In genomic region chr20:32907886-32908285, GRCh38 we compare ENCODE assay signal across 27 cellular contexts. TPM values are rescaled to one million over a fixed set of nuclear protein-coding genes. Genes with fewer than 3 reads are reported as not detected.
DNase-seq lines count a peak whose midpoint lies in the region; ATAC-seq, FAIRE-seq and TF ChIP-seq lines count a peak whose summit lies in the region.
"Had no signal": no experiment of that assay in that cellular context is flagged by ENCODE, and none has a peak within 500 bp of the region (broad histone marks: within the 10 kb centered on the region; RNA-seq: fewer than 3 reads in every experiment).

No MANE protein-coding gene starts in this region.

- TF ChIP-seq CTCF in HepG2 (CRISPR knock-in tag; IDR thresholded peaks at IDR 0.05) (no peak), right lobe of liver (IDR thresholded peaks at IDR 0.05) (no peak), left ventricle myocardium inferior (IDR thresholded peaks at IDR 0.05; ENCODE audit: borderline replicate concordance) (no peak)

- H3K23ac ChIP-seq in mesendoderm (ENCODE audit: low read length): no peak overlapping the region

- BruUV-seq in HepG2 (replicated peaks; lab: Mats Ljungman, UMichigan): no TSS peak

- CTCF ChIA-PET in HepG2 (lab: Yijun Ruan, JAX; ENCODE audit: low intra/inter-chr PET ratio, low total read pairs): no interaction called here

- no peak overlapping the region for H3K27ac ChIP-seq in HepG2 (ENCODE audit: extremely low read length, insufficient read depth, low read length)
- H3K27ac ChIP-seq in right lobe of liver: no peak overlapping the region
- H3K27ac ChIP-seq in left ventricle myocardium inferior (replicated peaks): no peak overlapping the region
- no peak overlapping the region for H3K27ac ChIP-seq in mesendoderm (ENCODE audit: low read depth, low read length)
- H3K27ac ChIP-seq: C4-2B, HL-60, Peyer's patch, SJCRH30 had no signal

- no peaks in the 10 kb centered on the region for H3K9me3 ChIP-seq in HepG2 (ENCODE audit: low read length)
- H3K9me3 ChIP-seq in right lobe of liver: no peaks in the 10 kb centered on the region
- H3K9me3 ChIP-seq in left ventricle myocardium inferior (replicated peaks): no peaks in the 10 kb centered on the region
- H3K9me3 ChIP-seq: Caco-2, Peyer's patch, SJCRH30 had no signal

- no peak overlapping the region for H2BK15ac ChIP-seq in mesendoderm (replicated peaks; ENCODE audit: low read depth)

- H3K4me2 ChIP-seq in HepG2 (ENCODE audit: low read depth, low read length) (no peak overlapping the region), mesendoderm (ENCODE audit: low read length) (no peak overlapping the region)

- H3K36me3 ChIP-seq in HepG2 (replicated peaks in 1 of 2; ENCODE audit: control insufficient read depth in 1 of 2, insufficient read depth in 2 of 2, low read length in 2 of 2): no peaks in the 10 kb centered on the region
- no peaks in the 10 kb centered on the region for H3K36me3 ChIP-seq in right lobe of liver
- no peaks in the 10 kb centered on the region for H3K36me3 ChIP-seq in left ventricle myocardium inferior
- no peaks in the 10 kb centered on the region for H3K36me3 ChIP-seq in mesendoderm (ENCODE audit: control insufficient read depth, insufficient read depth, low read length)
- H3K36me3 ChIP-seq: Peyer's patch, SJCRH30 had no signal

- TF ChIP-seq POLR2A in HepG2 (IDR thresholded peaks at IDR 0.05; ENCODE audit: insufficient read depth in 1 of 2, low read depth in 2 of 2, low read length in 2 of 2): no peak
- no peak for TF ChIP-seq POLR2A in right lobe of liver (IDR thresholded peaks at IDR 0.05)

- POLR2A ChIA-PET in HepG2 (lab: Yijun Ruan, JAX): no interaction called here

- intact Hi-C loops in HepG2 (cut with micrococcal nuclease; ENCODE audit: unreplicated experiment): no loop called here
- intact Hi-C loops in right lobe of liver (cut with DNase I): loop anchor here in 1 of 2 donors (10.0 kb wide), 1 partner anchor 307 kb away; the partner anchor contains the start of gene BPIFA3
- intact Hi-C loops in left ventricle myocardium inferior (cut with micrococcal nuclease): no loop called here

- H3K9ac ChIP-seq in HepG2 (ENCODE audit: insufficient read depth, low read depth, low read length): no peak overlapping the region
- no peak overlapping the region for H3K9ac ChIP-seq in mesendoderm (ENCODE audit: low read length)

- in situ Hi-C loops in HepG2 (cut with HindIII; ENCODE audit: extremely low pct_ligation_motif_present, low pct_unique_long_range_greater_than_20kb): loop anchor here (10.0 kb wide), 1 partner anchor 307 kb away; the partner anchor contains the start of gene BPIFA3

- H2AFZ ChIP-seq in HepG2 (ENCODE audit: low read length): no peak overlapping the region

- DNase-seq in HepG2 (ENCODE audit: low spot score): no peak
- no peak for DNase-seq in right lobe of liver
- DNase-seq in left ventricle myocardium inferior: peak; percentile 26
- no peak for DNase-seq in mesendoderm
- DNase-seq in SKM-1 treated with dmso at 0.1 percent for 144 hours (lab: John Stamatoyannopoulos, UW; ENCODE audit: unreplicated experiment): no peak
- DNase-seq in NCI-H1092 treated with DMSO at 0.1 percent for 48 hours (lab: John Stamatoyannopoulos, UW): no peak
- DNase-seq: AML-193; CD8-positive, alpha-beta T cell; NCI-H1048; NCI-H1417 treated with DMSO at 0.1 percent for 48 hours; NCI-H1694 treated with DMSO at 0.1 percent for 48 hours; NCI-H2081; NCI-H2227 treated with DMSO at 0.1 percent for 48 hours; NCI-H526 treated with DMSO at 0.1 percent for 48 hours; Peyer's patch; SJCRH30 had no signal

- H4K5ac ChIP-seq in mesendoderm (ENCODE audit: low read length): no peak overlapping the region

- peak overlapping the region; percentile 26 for H3K56ac ChIP-seq in mesendoderm (ENCODE audit: low read length)

- no peak for FAIRE-seq in HepG2 (lab: Jason Lieb, UNC)
- FAIRE-seq: A204.1, G401.6, H54 had no signal

- no peaks in the 10 kb centered on the region for H3K79me1 ChIP-seq in mesendoderm (ENCODE audit: low read length)

- H3K27me3 ChIP-seq in HepG2 (ENCODE audit: control insufficient read depth in 1 of 2, insufficient read depth in 2 of 2, low read length in 2 of 2): peaks cover 16 to 62% of the 10 kb centered on the region in 2 experiments
- H3K27me3 ChIP-seq in right lobe of liver: no peaks in the 10 kb centered on the region
- no peaks in the 10 kb centered on the region for H3K27me3 ChIP-seq in left ventricle myocardium inferior (ENCODE audit: low read depth)
- no peaks in the 10 kb centered on the region for H3K27me3 ChIP-seq in mesendoderm (ENCODE audit: insufficient read depth, low read length, poor library complexity)
- H3K27me3 ChIP-seq: Peyer's patch, SJCRH30 had no signal

- no peak overlapping the region for H3K18ac ChIP-seq in mesendoderm (ENCODE audit: low read length)

- H3K4me1 ChIP-seq in HepG2 (ENCODE audit: insufficient read depth, low read length) (no peaks in the 10 kb centered on the region), right lobe of liver (no peaks in the 10 kb centered on the region), left ventricle myocardium inferior (peaks cover 7% of the 10 kb centered on the region), mesendoderm (ENCODE audit: control insufficient read depth, low read depth, low read length) (no peaks in the 10 kb centered on the region)
- H3K4me1 ChIP-seq: Caco-2 had no signal

- 27% methylated on average over 13 of the region's 13 CpGs for WGBS in HepG2 (ENCODE audit: low lambda C conversion rate)
- WGBS in right lobe of liver (ENCODE audit: insufficient coverage, low coverage, low lambda C conversion rate, missing lambda C conversion rate): 33% methylated on average over 1 of the region's 13 CpGs
- no CpG with 5 or more reads among the region's 13 CpGs for WGBS in mesendoderm (ENCODE audit: extremely low coverage, insufficient coverage, low lambda C conversion rate)

- no peaks in the 10 kb centered on the region for H3K79me2 ChIP-seq in HepG2 (ENCODE audit: insufficient read depth, low read length)
- no peaks in the 10 kb centered on the region for H3K79me2 ChIP-seq in mesendoderm (ENCODE audit: control insufficient read depth, insufficient read depth, low read length)

- no peak overlapping the region for H3K4me3 ChIP-seq in HepG2 (replicated peaks in 1 of 3; ENCODE audit: insufficient read depth in 1 of 3, low read depth in 2 of 3, low read length in 3 of 3)
- no peak overlapping the region for H3K4me3 ChIP-seq in right lobe of liver
- H3K4me3 ChIP-seq in left ventricle myocardium inferior: no peak overlapping the region
- H3K4me3 ChIP-seq in mesendoderm (ENCODE audit: low read length): no peak overlapping the region
- H3K4me3 ChIP-seq: Peyer's patch, SJCRH30 had no signal

- TF ChIP-seq RAD21 in HepG2 (CRISPR knock-in tag; IDR thresholded peaks at IDR 0.05): no peak

- H4K20me1 ChIP-seq in HepG2 (ENCODE audit: insufficient read depth, low read length): no peaks in the 10 kb centered on the region

- no peak overlapping the region for H2BK120ac ChIP-seq in mesendoderm (ENCODE audit: low read depth, low read length)

- no peak for TF ChIP-seq EP300 in HepG2 (IDR thresholded peaks at IDR 0.05; ENCODE audit: low read depth in 2 of 2, low read length in 2 of 2)
- no peak for TF ChIP-seq EP300 in HepG2 (CRISPR knock-in tag; IDR thresholded peaks at IDR 0.05; ENCODE audit: borderline replicate concordance)

- no peak overlapping the region for H2AK5ac ChIP-seq in mesendoderm (ENCODE audit: low read length)

- ATAC-seq in HepG2 (peak; percentile 13; the same call in 1 of the 3 replicates), right lobe of liver (no peak), GM18520 (IDR thresholded peaks at IDR 0.05; ENCODE audit: unreplicated experiment) (no peak), GM21825 (IDR thresholded peaks at IDR 0.05; ENCODE audit: unreplicated experiment) (no peak)
- ATAC-seq: CD8-positive, alpha-beta T cell; SK-N-SH treated with all-trans-retinoic acid at 6 μM for 48 hours had no signal

- no peak overlapping the region for H4K8ac ChIP-seq in mesendoderm (ENCODE audit: low read depth, low read length)

- no peak overlapping the region for H2BK5ac ChIP-seq in mesendoderm (ENCODE audit: low read length)

- H3K4ac ChIP-seq in mesendoderm (ENCODE audit: low read depth, low read length): peak overlapping the region; percentile 6

TF ChIP-seq in HepG2, 621 proteins besides CTCF, POLR2A, EP300 and RAD21:
- TF ChIP-seq ZNF343 (CRISPR knock-in tag; IDR thresholded peaks at IDR 0.05): no peak
- 0 out of 2 replicates have a peak, but pooled peaks have one; percentile 54 for TF ChIP-seq ZNF776 (CRISPR knock-in tag; IDR thresholded peaks at IDR 0.05)

RNA-seq across cellular contexts. Expression of gene EFCAB8, which starts 49.2 kb away (rescaled TPM):
- total RNA-seq in HepG2 (2016; rRNA removed; fragmentation: Illumina TruSeq; extraction: Trizol) (0.22 TPM in 1 of 2 replicates, not detected in the other), right lobe of liver (under 1 TPM in 4 of 6 experiments, not detected in 2; 0.17 to 0.22 (median 0.20) TPM), left ventricle myocardium inferior (not detected)
- 0.10 TPM in 1 of 2 replicates, not detected in the other for total RNA-seq in HepG2 (2016; cell fraction: cytosol; rRNA removed; fragmentation: Illumina TruSeq; extraction: Trizol; ENCODE audit: low read depth)
- not detected in 2 replicates for total RNA-seq in HepG2 (2016; cell fraction: insoluble cytoplasmic fraction; rRNA removed; fragmentation: Illumina TruSeq; extraction: Trizol)
- total RNA-seq in HepG2 (2016; cell fraction: membrane; rRNA removed; fragmentation: Illumina TruSeq; extraction: Trizol): not detected in 2 replicates
- 0.72 TPM in 1 of 2 replicates, not detected in the other for total RNA-seq in HepG2 (2016; cell fraction: nucleus; rRNA removed; fragmentation: Illumina TruSeq; extraction: Trizol)
- 0.15 TPM in 1 of 2 replicates, not detected in the other for polyA plus RNA-seq in HepG2 (2011; rRNA removed)
- polyA plus RNA-seq in HepG2 (2011; cell fraction: cytosol; rRNA removed): not detected in 2 replicates
- 0.31 and 1.2 TPM in 2 replicates for polyA plus RNA-seq in HepG2 (2011; cell fraction: nucleus; rRNA removed)
- not detected in 2 replicates for polyA plus RNA-seq in HepG2 (2012)
- polyA plus RNA-seq in HepG2 (2016; cell fraction: cytosol; fragmentation: Illumina TruSeq; extraction: Trizol; ENCODE audit: low read depth): not detected in 2 replicates
- not detected in 2 replicates for polyA plus RNA-seq in HepG2 (2016; cell fraction: insoluble cytoplasmic fraction; fragmentation: Illumina TruSeq; extraction: Trizol; ENCODE audit: low read depth)
- polyA plus RNA-seq in HepG2 (2016; cell fraction: membrane; fragmentation: Illumina TruSeq; extraction: Trizol; ENCODE audit: low read depth): not detected in 2 replicates
- 0.62 and 0.75 TPM in 2 replicates for polyA plus RNA-seq in HepG2 (2016; cell fraction: nucleus; fragmentation: Illumina TruSeq; extraction: Trizol; ENCODE audit: insufficient read depth, low read depth)
- polyA minus RNA-seq in HepG2 (2011; rRNA and poly(A)+ RNA removed; ENCODE audit: low replicate concordance): not detected in 2 replicates
- polyA minus RNA-seq in HepG2 (2011; cell fraction: cytosol; rRNA and poly(A)+ RNA removed): not detected in 2 replicates
- not detected in 2 replicates for polyA minus RNA-seq in HepG2 (2011; cell fraction: nucleus; rRNA and poly(A)+ RNA removed)
- polyA plus RNA-seq in mesendoderm (2013, experiment 1 of 2): 0.06 TPM
- polyA plus RNA-seq in mesendoderm (2013, experiment 2 of 2): 0.03 TPM
- total RNA-seq: NCI-H460 had no signal
- polyA plus RNA-seq: AG04450 had no signal
